In genomic region chr3:138861755-138862333, GRCh38 we compare ENCODE assay signal across 11 cellular contexts. TPM values are rescaled to one million over a fixed set of nuclear protein-coding genes. Genes with fewer than 3 reads are reported as not detected.
DNase-seq lines count a peak whose midpoint lies in the region; TF ChIP-seq lines count a peak whose summit lies in the region.
"Had no signal": no experiment of that assay in that cellular context is flagged by ENCODE, and none has a peak within 500 bp of the region (broad histone marks: within the 10 kb centered on the region; RNA-seq: fewer than 3 reads in every experiment).

No MANE protein-coding gene starts in this region.

- no peak for TF ChIP-seq CTCF in Peyer's patch (IDR thresholded peaks at IDR 0.05)

- H3K4me1 ChIP-seq in Peyer's patch (peaks cover 0 to 27% (median 4%) of the 10 kb centered on the region in 4 donors), esophagus (ENCODE audit: control insufficient read depth in 2 of 2, insufficient read depth in 2 of 2, low read length in 1 of 2) (peaks cover 0 to 8% of the 10 kb centered on the region in 2 donors)

- WGBS in esophagus, 2 donors, result 67 to 78% methylated on average over 7 of the region's 7 CpGs

- H3K27ac ChIP-seq in Peyer's patch (peak overlapping the region in 3 of 4 donors; percentile 69 to 97 (median 90)), esophagus (ENCODE audit: low read depth in 2 of 2, low read length in 1 of 2) (peak overlapping the region; percentile 79 to 97)

- H3K36me3 ChIP-seq in Peyer's patch, result no peaks in the 10 kb centered on the region
- H3K36me3 ChIP-seq in esophagus (ENCODE audit: control insufficient read depth in 2 of 2, insufficient read depth in 2 of 2, low read length in 1 of 2), result no peaks in the 10 kb centered on the region
- H3K36me3 ChIP-seq: sigmoid colon had no signal

- H3K9me3 ChIP-seq in Peyer's patch, result no peaks in the 10 kb centered on the region
- H3K9me3 ChIP-seq in esophagus (ENCODE audit: control insufficient read depth in 2 of 2, insufficient read depth in 1 of 2, low read depth in 1 of 2, low read length in 1 of 2), result no peaks in the 10 kb centered on the region
- H3K9me3 ChIP-seq: sigmoid colon had no signal

- no peak for TF ChIP-seq POLR2A in Peyer's patch (IDR thresholded peaks at IDR 0.05)

- no peak overlapping the region for H3K4me3 ChIP-seq in Peyer's patch
- H3K4me3 ChIP-seq in esophagus (ENCODE audit: low read depth in 1 of 2, low read length in 2 of 2), result no peak overlapping the region
- H3K4me3 ChIP-seq: sigmoid colon had no signal

- H3K27me3 ChIP-seq in Peyer's patch (no peaks in the 10 kb centered on the region), esophagus (ENCODE audit: control insufficient read depth in 1 of 2, insufficient read depth in 2 of 2, low read length in 2 of 2) (no peaks in the 10 kb centered on the region)
- H3K27me3 ChIP-seq: sigmoid colon had no signal

- DNase-seq in ELR (ENCODE audit: low read depth), result peak; percentile 85
- no peak for DNase-seq in Peyer's patch
- peak; percentile 23 for DNase-seq in occipital lobe (lab: John Stamatoyannopoulos, UW)
- DNase-seq in stimulated activated CD8-positive, alpha-beta memory T cell treated with anti-CD3 and anti-CD28 coated beads, Interleukin-4, amount 100 ng/mL, for 48 hours, result no peak
- no peak for DNase-seq in putamen (ENCODE audit: low spot score)
- no peak for DNase-seq in ureter (ENCODE audit: low spot score)
- no peak for DNase-seq in NCI-H1694 (lab: John Stamatoyannopoulos, UW)
- DNase-seq: activated naive CD4-positive, alpha-beta T cell treated with Interleukin-2 at 50 U/mL for 16 hours; sigmoid colon; stimulated activated naive CD8-positive, alpha-beta T cell treated with anti-CD3 and anti-CD28 coated beads, Interleukin-15, Interleukin-2, amounts not matched to agents 100 U/mL and 50 U/mL, for 24 hours had no signal

RNA-seq across cellular contexts. Expression of gene PIK3CB, which starts 27.1 kb away (rescaled TPM):
- total RNA-seq in Peyer's patch (10 to 100 TPM; 32.2 to 52.1 (median 41.5) TPM), occipital lobe (39.3 TPM), ureter (41.5 TPM)
- polyA plus RNA-seq in esophagus, result 10 to 100 TPM in 1 of 2 donors, 1 to 10 TPM in 1; 7.5 to 10.6 TPM

Comparison
In these comparisons a context has a peak if more than half of its experiments do, and no peak if none do; other contexts are left out.
1. DNase-seq: peak in ELR (single experiment) and occipital lobe (single experiment); none in Peyer's patch (0 of 3), stimulated activated CD8-positive, alpha-beta memory T cell treated with anti-CD3 and anti-CD28 coated beads, Interleukin-4, amount 100 ng/mL, for 48 hours (single experiment), putamen (single experiment), ureter (single experiment) and NCI-H1694 (single experiment).